In the genomic region with DNA sequence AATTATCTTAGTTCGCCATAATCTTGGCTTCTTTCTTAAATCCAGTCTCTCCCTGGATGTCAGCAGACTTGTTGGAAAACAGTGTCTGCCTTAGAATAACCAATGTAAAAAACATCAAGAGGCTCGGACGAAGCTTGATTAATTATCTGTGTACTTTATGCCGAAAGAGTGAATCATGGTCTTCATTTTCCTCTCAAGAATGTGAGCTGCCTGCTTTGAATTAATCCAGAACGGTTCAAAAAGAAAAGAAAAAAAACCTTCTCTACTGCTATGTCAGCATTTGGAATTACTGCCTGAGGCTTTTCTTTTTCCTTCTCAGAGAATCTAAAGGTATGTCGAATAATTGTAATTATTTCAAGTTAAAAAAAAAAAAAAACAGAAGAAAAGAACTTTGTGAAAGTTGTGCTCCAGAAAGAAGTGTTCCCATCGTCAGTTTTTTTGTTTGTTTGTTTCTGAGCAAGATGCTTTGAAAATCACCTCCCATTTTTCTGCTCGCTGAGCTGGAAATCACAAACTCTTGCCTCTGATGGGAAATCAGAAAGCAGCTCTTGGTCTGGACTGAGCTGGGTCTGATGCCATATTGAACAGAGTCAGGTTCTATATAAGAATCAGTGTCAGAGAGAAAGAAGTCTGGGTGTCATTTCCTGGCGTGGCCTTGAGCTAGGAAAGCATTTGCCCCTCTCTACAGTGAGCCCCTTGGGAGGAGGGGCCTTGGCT, we compare ENCODE assay signal across 18 cellular contexts. TPM values are rescaled to one million over a fixed set of nuclear protein-coding genes. Genes with fewer than 3 reads are reported as not detected.
DNase-seq lines count a peak whose midpoint lies in the region; ATAC-seq, FAIRE-seq and TF ChIP-seq lines count a peak whose summit lies in the region.
"Had no signal": no experiment of that assay in that cellular context is flagged by ENCODE, and none has a peak within 500 bp of the region (broad histone marks: within the 10 kb centered on the region; RNA-seq: fewer than 3 reads in every experiment).

No MANE protein-coding gene starts in this region.

- H3K27ac ChIP-seq in SJSA1 = peak overlapping the region; percentile 79
- H3K27ac ChIP-seq in pancreas = no peak overlapping the region
- H3K27ac ChIP-seq: BLaER1, epithelial cell of prostate had no signal

- H3K36me3 ChIP-seq in SJSA1 = no peaks in the 10 kb centered on the region
- H3K36me3 ChIP-seq in pancreas = no peaks in the 10 kb centered on the region
- H3K36me3 ChIP-seq: BLaER1 had no signal

- intact Hi-C loops in pancreas (cut with DNase I) = no loop called here

- no peak for FAIRE-seq in pancreas (lab: Jason Lieb, UNC)
- FAIRE-seq: HTR-8/SVneo had no signal

- H3K9me3 ChIP-seq in SJSA1 (replicated peaks) = peaks cover 8% of the 10 kb centered on the region; the same call in 1 of the 2 replicates
- H3K9me3 ChIP-seq in pancreas = no peaks in the 10 kb centered on the region
- H3K9me3 ChIP-seq: BLaER1 had no signal

- peak; percentile 84 for DNase-seq in AG10803 (ENCODE audit: low read depth)
- peak in 1 of 2 experiments; percentile 56 for DNase-seq in SJSA1 (ENCODE audit: low read depth in 1 of 2, low spot score in 2 of 2)
- DNase-seq in epithelial cell of esophagus (ENCODE audit: low read depth) = peak; percentile 13
- DNase-seq in omental fat pad (ENCODE audit: low spot score) = no peak
- DNase-seq in central memory CD4-positive, alpha-beta T cell = no peak
- DNase-seq in HT-29 (ENCODE audit: low spot score) = no peak
- DNase-seq in stimulated activated naive CD4-positive, alpha-beta T cell (lab: John Stamatoyannopoulos, UW) = no peak
- no peak for DNase-seq in pancreas
- DNase-seq: activated T-cell treated with anti-CD3 and anti-CD28 coated beads, Interleukin-2, amount 50 U/mL, for 4 hours; DMS79; islet precursor cell; NCI-H1930; NCI-H446 treated with DMSO at 0.1 percent for 48 hours; stimulated activated CD4-positive, alpha-beta T cell treated with anti-CD3 and anti-CD28 coated beads, Interleukin-12 subunit alpha, Interleukin-12 subunit beta, amount 100 ng/mL, for 4 hours had no signal

- peak; percentile 55 for ATAC-seq in omental fat pad (ENCODE audit: low FRiP score)
- no peak for ATAC-seq in pancreas
- ATAC-seq: activated T-cell treated with anti-CD3 and anti-CD28 coated beads, Interleukin-2, amount 50 U/mL, for 4 hours had no signal

- TF ChIP-seq CTCF in AG10803 (conservative IDR thresholded peaks at IDR 0.05; ENCODE audit: low read length) (no peak), epithelial cell of esophagus (IDR thresholded peaks at IDR 0.05; ENCODE audit: insufficient read depth, low read depth, low read length, missing control alignments) (no peak), omental fat pad (IDR thresholded peaks at IDR 0.05) (no peak), pancreas (IDR thresholded peaks at IDR 0.05) (no peak)

- 33 to 34% methylated on average over 9 of the region's 9 CpGs for WGBS in pancreas, 2 donors

- H3K27me3 ChIP-seq in SJSA1 (replicated peaks) = no peaks in the 10 kb centered on the region
- no peaks in the 10 kb centered on the region for H3K27me3 ChIP-seq in pancreas
- H3K27me3 ChIP-seq: BLaER1 had no signal

- H3K4me3 ChIP-seq in AG10803 (ENCODE audit: low read length) (peak overlapping the region; percentile 27), SJSA1 (no peak overlapping the region), epithelial cell of esophagus (ENCODE audit: low read length) (no peak overlapping the region), pancreas (no peak overlapping the region)
- H3K4me3 ChIP-seq: BLaER1 had no signal

- H3K4me1 ChIP-seq in SJSA1 (replicated peaks) (peaks cover 42% of the 10 kb centered on the region), pancreas (no peaks in the 10 kb centered on the region)
- H3K4me1 ChIP-seq: BLaER1 had no signal

RNA-seq across cellular contexts. Expression of gene PLPP4, which starts 20.1 kb away (rescaled TPM):
- total RNA-seq in SJSA1 (2014; rRNA removed; shearing (Covaris generic)) = 12.5 and 13.8 TPM in 2 replicates
- total RNA-seq in omental fat pad = 1 to 10 TPM in 1 of 4 donors, under 1 TPM in 1, not detected in 2; 0.72 to 1.9 TPM
- not detected in 2 replicates for total RNA-seq in HT-29 (2014; rRNA removed; shearing (Covaris generic))
- 1 to 10 TPM in 1 of 6 donors, under 1 TPM in 1, not detected in 4; 0.08 to 1.7 TPM for total RNA-seq in pancreas
- polyA plus RNA-seq in pancreas = under 1 TPM in 1 of 2 donors, not detected in 1; 0.07 TPM
- total RNA-seq: activated T-cell treated with anti-CD3 and anti-CD28 coated beads, Interleukin-2, amount 50 U/mL, for 4 hours; mononuclear cell had no signal

Comparison
In these comparisons a context has a peak if more than half of its experiments do, and no peak if none do; other contexts are left out.
1. DNase-seq: peak in AG10803 (single experiment) and epithelial cell of esophagus (single experiment); none in omental fat pad (single experiment), central memory CD4-positive, alpha-beta T cell (single experiment), HT-29 (single experiment), stimulated activated naive CD4-positive, alpha-beta T cell (0 of 6) and pancreas (0 of 6).